ENCODE assay signal across 21 cellular contexts in genomic region chr13:34414616-34415015, GRCh38.
"Had no signal": no experiment of that assay in that cellular context is flagged by ENCODE, and none has a peak within 500 bp of the region (broad histone marks: within the 10 kb centered on the region; RNA-seq: fewer than 3 reads in every experiment).

No MANE protein-coding gene starts in this region.

- DNase-seq: activated CD4-positive, alpha-beta memory T cell treated with anti-CD3 and anti-CD28 coated beads for 36 hours; activated CD4-positive, alpha-beta T cell treated with anti-CD3 and anti-CD28 coated beads for 36 hours; activated CD4-positive, alpha-beta T cell treated with anti-CD3 and anti-CD28 coated beads, Interleukin-2, amount 10 ng/mL, durations not matched to agents 24 days and 14 days; activated CD4-positive, CD25-positive, alpha-beta regulatory T cell; activated CD4-positive, CD25-positive, alpha-beta regulatory T cell treated with anti-CD3 and anti-CD28 coated beads, Interleukin-2, amount 50 U/mL, for 72 hours; activated CD8-positive, alpha-beta memory T cell treated with anti-CD3 and anti-CD28 coated beads, Interleukin-2, amount 10 ng/mL, durations not matched to agents 7 days and 5 days; activated CD8-positive, alpha-beta memory T cell treated with anti-CD3 and anti-CD28 coated beads, Interleukin-2, amount 50 U/mL, for 4 hours; activated CD8-positive, alpha-beta T cell treated with anti-CD3 and anti-CD28 coated beads, Interleukin-2, amount 10 ng/mL, durations not matched to agents 7 days and 5 days; activated gamma-delta T cell; activated naive CD4-positive, alpha-beta T cell; activated naive CD4-positive, alpha-beta T cell treated with anti-CD3 and anti-CD28 coated beads, Interleukin-2, amount 10 ng/mL, durations not matched to agents 7 days and 5 days; activated naive CD8-positive, alpha-beta T cell treated with anti-CD3 and anti-CD28 coated beads, Interleukin-2, amount 10 ng/mL, durations not matched to agents 7 days and 5 days; activated T-cell treated with anti-CD3 and anti-CD28 coated beads, Interleukin-2, amount 50 U/mL, for 24 hours; activated T-cell treated with anti-CD3 and anti-CD28 coated beads, Interleukin-2, amount 50 U/mL, for 72 hours; central memory CD4-positive, alpha-beta T cell; cerebellar nuclear complex; colonic mucosa; effector CD8-positive, alpha-beta T cell; esophagus squamous epithelium; foreskin melanocyte; T-helper 2 cell had no signal
